In genomic region chr9:129500166-129500862, GRCh38 we compare ENCODE assay signal across 10 cellular contexts.
DNase-seq lines count a peak whose midpoint lies in the region; ATAC-seq and TF ChIP-seq lines count a peak whose summit lies in the region.
"Had no signal": no experiment of that assay in that cellular context is flagged by ENCODE, and none has a peak within 500 bp of the region (broad histone marks: within the 10 kb centered on the region; RNA-seq: fewer than 3 reads in every experiment).

No MANE protein-coding gene starts in this region.

- H3K36me3 ChIP-seq in HUES6 (ENCODE audit: control insufficient read depth, insufficient read depth, low read length) (no peaks in the 10 kb centered on the region), left lung (peaks cover 0 to 20% of the 10 kb centered on the region in 2 donors)

- H3K9me3 ChIP-seq in HUES6 (ENCODE audit: control insufficient read depth, insufficient read depth, low read depth, low read length): no peaks in the 10 kb centered on the region
- H3K9me3 ChIP-seq in left lung: no peaks in the 10 kb centered on the region

- H3K4me3 Mint-ChIP-seq in brain: peak overlapping the region; percentile 46 to 73 (median 59)

- DNase-seq in left lung (peak in 1 of 2 donors; percentile 70), substantia nigra (lab: John Stamatoyannopoulos, UW) (peak in 21 of 49 donors; percentile 20 to 75 (median 58))
- DNase-seq: activated CD4-positive, CD25-positive, alpha-beta regulatory T cell treated with anti-CD3 and anti-CD28 coated beads, Interleukin-2, amount 50 U/mL, for 72 hours; left colon had no signal

- H3K27ac Mint-ChIP-seq in brain: peak overlapping the region; percentile 98 to 99 (median 99)

- H3K9ac ChIP-seq in HUES6 (ENCODE audit: low read length): peak overlapping the region; percentile 81

- H3K9me3 Mint-ChIP-seq in brain: peaks cover 0 to 5% (median 0%) of the 10 kb centered on the region in 5 experiments

- peaks cover 3% of the 10 kb centered on the region for H3K27me3 Mint-ChIP-seq in brain

- no peak for TF ChIP-seq POLR2A in GM18505 (IDR thresholded peaks at IDR 0.05; ENCODE audit: borderline replicate concordance, extremely low read depth, insufficient read depth, insufficient read length)

- H3K4me1 Mint-ChIP-seq in brain: peaks cover 86% of the 10 kb centered on the region

- H3K27ac ChIP-seq in HUES6 (ENCODE audit: low read depth, low read length) (peak overlapping the region; percentile 73; the same call in 1 of the 2 replicates), left lung (peak overlapping the region; percentile 50 to 99), substantia nigra (ENCODE audit: low read depth, low read length, poor library complexity, severe bottlenecking) (peak overlapping the region; percentile 51)

- TF ChIP-seq CTCF in brain (conservative IDR thresholded peaks at IDR 0.05) (no peak), left lung (IDR thresholded peaks at IDR 0.05) (no peak)

- ATAC-seq in left lung (no peak), GM21526 (IDR thresholded peaks at IDR 0.05; ENCODE audit: low FRiP score, unreplicated experiment) (no peak), GM18505 (IDR thresholded peaks at IDR 0.05; ENCODE audit: unreplicated experiment) (no peak), GM19395 (IDR thresholded peaks at IDR 0.05; ENCODE audit: unreplicated experiment) (no peak)
- no peak for ATAC-seq in activated CD4-positive, CD25-positive, alpha-beta regulatory T cell treated with anti-CD3 and anti-CD28 coated beads, Interleukin-2, amount 50 U/mL, for 24 hours
- ATAC-seq: left colon had no signal

- H3K4me1 ChIP-seq in HUES6 (ENCODE audit: control insufficient read depth, insufficient read depth, low read length) (peaks cover 55% of the 10 kb centered on the region), left lung (peaks cover 21 to 41% of the 10 kb centered on the region in 2 donors)

- H3K4me3 ChIP-seq in HUES6 (ENCODE audit: low read depth, low read length) (no peak overlapping the region), left lung (no peak overlapping the region)

- intact Hi-C loops in left lung (cut with DNase I): no loop called here

- no peaks in the 10 kb centered on the region for H3K27me3 ChIP-seq in HUES6 (ENCODE audit: control insufficient read depth, insufficient read depth, low read length)
- no peaks in the 10 kb centered on the region for H3K27me3 ChIP-seq in left lung

- H3K36me3 Mint-ChIP-seq in brain: no peaks in the 10 kb centered on the region
